ENCODE assay signal across 21 cellular contexts in the genomic region with DNA sequence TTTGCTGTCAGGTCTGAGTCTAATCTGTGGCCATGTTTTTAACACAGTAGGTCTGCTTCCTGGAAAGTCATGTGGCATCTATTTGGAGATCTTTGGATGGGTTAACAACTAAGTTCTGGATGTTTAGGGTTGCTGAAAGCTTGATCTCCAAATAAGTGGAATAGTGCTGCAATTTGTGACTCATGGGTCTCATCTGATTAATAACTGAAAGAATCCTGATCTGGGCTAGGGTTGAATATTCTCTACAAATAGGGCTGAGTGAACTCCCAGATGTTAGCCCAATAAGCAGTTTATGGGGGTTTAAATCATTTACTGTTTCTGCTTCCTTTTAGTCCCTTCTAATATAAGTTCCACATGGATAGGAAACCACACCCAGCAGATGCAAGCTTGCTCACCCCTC. TPM values are rescaled to one million over a fixed set of nuclear protein-coding genes. Genes with fewer than 3 reads are reported as not detected.
DNase-seq lines count a peak whose midpoint lies in the region; ATAC-seq and TF ChIP-seq lines count a peak whose summit lies in the region.
"Had no signal": no experiment of that assay in that cellular context is flagged by ENCODE, and none has a peak within 500 bp of the region (broad histone marks: within the 10 kb centered on the region; RNA-seq: fewer than 3 reads in every experiment).

No MANE protein-coding gene starts in this region.

- POLR2A ChIA-PET in PC-3 (lab: Charles Lee; ENCODE audit: unreplicated experiment) (no interaction called here), RWPE1 (lab: Yijun Ruan, JAX; ENCODE audit: low non-redundant PET) (no interaction called here)

- H3K4me1 ChIP-seq in PC-3 (ENCODE audit: insufficient read depth, low read length) = peaks cover 39% of the 10 kb centered on the region
- H3K4me1 ChIP-seq: BE2C had no signal

- no peak overlapping the region for H3K27ac ChIP-seq in PC-3 (ENCODE audit: low read length)
- H3K27ac ChIP-seq in RWPE1 = no peak overlapping the region

- H3K9me3 ChIP-seq in PC-3 (ENCODE audit: low read length) = no peaks in the 10 kb centered on the region
- H3K9me3 ChIP-seq: BE2C had no signal

- H3K9me2 ChIP-seq in PC-3 (replicated peaks; ENCODE audit: low read length) = no peaks in the 10 kb centered on the region

- intact Hi-C loops in PC-3 (cut with micrococcal nuclease) = no loop called here

- TF ChIP-seq CTCF in PC-3 (conservative IDR thresholded peaks at IDR 0.05; ENCODE audit: low read depth, low read length) = no peak
- no peak for TF ChIP-seq CTCF in foreskin fibroblast (IDR thresholded peaks at IDR 0.05; ENCODE audit: low read depth, low read length)
- TF ChIP-seq CTCF in RWPE1 (conservative IDR thresholded peaks at IDR 0.05; ENCODE audit: low read depth) = no peak

- no peaks in the 10 kb centered on the region for H4K20me1 ChIP-seq in PC-3 (ENCODE audit: low read length)

- no TSS peak for BruUV-seq in PC-3 (replicated peaks; lab: Mats Ljungman, UMichigan)

- H2AFZ ChIP-seq in PC-3 (ENCODE audit: low read length) = no peak overlapping the region

- H3K27me3 ChIP-seq in PC-3 (ENCODE audit: low read length) = no peaks in the 10 kb centered on the region
- H3K27me3 ChIP-seq: BE2C had no signal

- peaks cover 9% of the 10 kb centered on the region for H3F3A ChIP-seq in PC-3 (ENCODE audit: low read length, unreplicated experiment)

- DNase-seq in AG20443 (ENCODE audit: low spot score) = peak; percentile 13
- DNase-seq in PC-3 = peak; percentile 51
- peak; percentile 4 to 27 for DNase-seq in foreskin fibroblast
- peak; percentile 3 for DNase-seq in stromal cell of bone marrow (ENCODE audit: low read depth)
- DNase-seq in NCI-H2081 (lab: John Stamatoyannopoulos, UW) = no peak
- no peak for DNase-seq in RWPE1 (ENCODE audit: low spot score)
- DNase-seq: 8988T; BE2C; C1 segment of cervical spinal cord; CD4-positive, CD25-positive, alpha-beta regulatory T cell; CD8-positive, alpha-beta memory T cell; COR-L47; DMS 273 treated with DMSO at 0.1 percent for 48 hours; DMS53; DND-41; EL; HFFc6 had no signal

- no peak for ATAC-seq in PC-3
- no peak for ATAC-seq in HG02981 (IDR thresholded peaks at IDR 0.05; ENCODE audit: unreplicated experiment)
- ATAC-seq: HCT116 had no signal

- no peak overlapping the region for H3K4me3 ChIP-seq in PC-3 (ENCODE audit: low read length)
- H3K4me3 ChIP-seq in foreskin fibroblast (ENCODE audit: low read depth in 1 of 2, low read length in 2 of 2) = no peak overlapping the region

- CTCF ChIA-PET in PC-3 (lab: Charles Lee) = no interaction called here
- CTCF ChIA-PET in RWPE1 (lab: Yijun Ruan, JAX) = no interaction called here

- no peaks in the 10 kb centered on the region for H3K79me2 ChIP-seq in PC-3 (ENCODE audit: low read length)

- H3K4me2 ChIP-seq in PC-3 (ENCODE audit: low read length) = peak overlapping the region; percentile 42

- H3K9ac ChIP-seq in PC-3 (ENCODE audit: low read length) = no peak overlapping the region

- no peaks in the 10 kb centered on the region for H3K36me3 ChIP-seq in PC-3 (ENCODE audit: low read depth, low read length)
- H3K36me3 ChIP-seq: BE2C had no signal

RNA-seq across cellular contexts. Expression of a gene that starts 23.1 kb away (rescaled TPM):
- total RNA-seq in PC-3 (2014; rRNA removed) = 0.07 TPM in 1 of 2 replicates, not detected in the other
- total RNA-seq: A673; CD4-positive, CD25-positive, alpha-beta regulatory T cell; CD8-positive, alpha-beta memory T cell; G401; HFFc6 had no signal

RNA-seq across cellular contexts. Expression of a gene that starts 31.7 kb away (rescaled TPM):
- 0.07 and 0.12 TPM in 2 replicates for total RNA-seq in PC-3 (2014; rRNA removed)
- total RNA-seq: A673; CD4-positive, CD25-positive, alpha-beta regulatory T cell; CD8-positive, alpha-beta memory T cell; G401; HFFc6 had no signal

Comparison
In these comparisons a context has a peak if more than half of its experiments do, and no peak if none do; other contexts are left out.
1. DNase-seq: peak in AG20443 (single experiment), PC-3 (single experiment), foreskin fibroblast (2 of 2) and stromal cell of bone marrow (single experiment); none in NCI-H2081 (0 of 2) and RWPE1 (single experiment).